Comparison of ENCODE assay signal across 7 cellular contexts in the genomic region with DNA sequence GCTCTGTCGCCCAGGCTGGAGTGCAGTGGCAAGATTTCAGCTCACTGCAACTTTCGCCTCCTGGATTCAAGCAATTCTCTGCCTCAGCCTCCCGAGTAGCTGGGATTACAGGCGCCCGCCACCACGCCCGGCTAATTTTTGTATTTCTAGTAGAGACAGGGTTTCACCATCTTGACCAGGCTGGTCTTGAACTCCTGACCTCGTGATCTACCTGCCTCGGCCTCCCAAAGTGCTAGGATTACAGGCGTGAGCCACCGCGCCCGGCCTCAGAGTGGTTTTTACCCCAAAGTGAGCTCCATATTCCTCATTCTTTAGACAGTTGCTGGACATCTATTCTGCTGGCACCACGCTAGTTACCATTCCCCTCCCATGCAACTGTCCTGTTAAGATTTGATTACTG. TPM values are rescaled to one million over a fixed set of nuclear protein-coding genes. Genes with fewer than 3 reads are reported as not detected.
DNase-seq lines count a peak whose midpoint lies in the region; ATAC-seq, FAIRE-seq and TF ChIP-seq lines count a peak whose summit lies in the region.
"Not testable (repeated sequence)": the region's sequence is repeated elsewhere in the genome, so short reads cannot be mapped to it uniquely, and the experiment has no call there.

No MANE protein-coding gene starts in this region.

- CTCF ChIA-PET in Caco-2 (lab: Charles Lee); HepG2 (lab: Yijun Ruan, JAX; ENCODE audit: low intra/inter-chr PET ratio, low total read pairs): not testable (repeated sequence)

- H3K9me3 ChIP-seq in Caco-2; T-helper 17 cell (ENCODE audit: control insufficient read depth, low read length, poor library complexity, severe bottlenecking); hepatocyte (ENCODE audit: low read depth); HepG2 (ENCODE audit: low read length); neuron (ENCODE audit: low read length): not testable (repeated sequence)

- not testable (repeated sequence) for H3K27me3 Mint-ChIP-seq in Caco-2 (ENCODE audit: insufficient read depth, unreplicated experiment); brain
- peaks cover 43% of the 10 kb centered on the region for H3K27me3 Mint-ChIP-seq in T-helper 17 cell
- peaks cover 29 to 54% (median 47%) of the 10 kb centered on the region in 5 donors for H3K27me3 Mint-ChIP-seq in naive thymus-derived CD8-positive, alpha-beta T cell

- not testable (repeated sequence) for H3K27me3 ChIP-seq in Caco-2 (replicated peaks; ENCODE audit: control insufficient read depth, insufficient read depth, low read length); hepatocyte; neuron (ENCODE audit: insufficient read depth, low read length)
- H3K27me3 ChIP-seq in HepG2 (ENCODE audit: control insufficient read depth in 1 of 2, insufficient read depth in 2 of 2, low read length in 2 of 2): peaks cover 0 to 18% of the 10 kb centered on the region in 2 experiments; a peak in 2 of 5 replicates

- H3K27ac ChIP-seq in hepatocyte; HepG2 (ENCODE audit: extremely low read length, insufficient read depth, low read length): not testable (repeated sequence)

- not testable (repeated sequence) for H3K9me2 ChIP-seq in hepatocyte (replicated peaks; ENCODE audit: insufficient read depth)

- H3K79me2 ChIP-seq in hepatocyte: peaks cover 28% of the 10 kb centered on the region
- not testable (repeated sequence) for H3K79me2 ChIP-seq in HepG2 (ENCODE audit: insufficient read depth, low read length)

- TF ChIP-seq CTCF in Caco-2 (IDR thresholded peaks at IDR 0.05; ENCODE audit: insufficient read depth in 1 of 2, low read depth in 1 of 2, low read length in 1 of 2, severe bottlenecking in 1 of 2, unreplicated experiment in 1 of 2); brain (conservative IDR thresholded peaks at IDR 0.05); hepatocyte (IDR thresholded peaks at IDR 0.05; ENCODE audit: poor library complexity); HepG2 (CRISPR knock-in tag; IDR thresholded peaks at IDR 0.05): not testable (repeated sequence)

- WGBS in hepatocyte (ENCODE audit: low lambda C conversion rate, missing lambda C conversion rate): 94% methylated on average over 14 of the region's 14 CpGs
- WGBS in HepG2 (ENCODE audit: low lambda C conversion rate): 89% methylated on average over 14 of the region's 14 CpGs

- not testable (repeated sequence) for DNase-seq in Caco-2; T-helper 17 cell; hepatocyte (ENCODE audit: low spot score); HepG2 (ENCODE audit: low spot score); naive thymus-derived CD8-positive, alpha-beta T cell

- not testable (repeated sequence) for H2AFZ ChIP-seq in hepatocyte; HepG2 (ENCODE audit: low read length)
- peak overlapping the region; percentile 96 for H2AFZ ChIP-seq in neuron (ENCODE audit: low read depth, low read length)

- intact Hi-C loops in Caco-2 (cut with micrococcal nuclease; ENCODE audit: unreplicated experiment): loop anchor here (10.0 kb wide), 1 partner anchor 73 kb away; no protein-coding TSS in a partner anchor
- intact Hi-C loops in HepG2 (cut with micrococcal nuclease; ENCODE audit: unreplicated experiment): loop anchor here (5.0 kb wide), 1 partner anchor 61 kb away; no protein-coding TSS in a partner anchor

- H4K20me1 ChIP-seq in hepatocyte (ENCODE audit: insufficient read depth, poor library complexity, severe bottlenecking); HepG2 (ENCODE audit: insufficient read depth, low read length): not testable (repeated sequence)

- POLR2A ChIA-PET in Caco-2 (lab: Charles Lee); HepG2 (lab: Yijun Ruan, JAX): not testable (repeated sequence)
- POLR2A ChIA-PET in naive thymus-derived CD8-positive, alpha-beta T cell (lab: Charles Lee): interaction anchor here (0.7 kb wide), 1 partner anchor 18 kb away, joined by 3 read pairs; no protein-coding TSS in a partner anchor

- H3K4me3 Mint-ChIP-seq in Caco-2 (ENCODE audit: unreplicated experiment) (peak overlapping the region; percentile 86), T-helper 17 cell (peak overlapping the region; percentile 88), brain (peak overlapping the region; percentile 91 to 96 (median 92))
- H3K4me3 Mint-ChIP-seq in naive thymus-derived CD8-positive, alpha-beta T cell: peak overlapping the region in 6 of 10 donors; percentile 45 to 86 (median 74)

- in situ Hi-C loops in HepG2 (cut with HindIII; ENCODE audit: extremely low pct_ligation_motif_present, low pct_unique_long_range_greater_than_20kb): loop anchor here (5.0 kb wide), 1 partner anchor 36 kb away; no protein-coding TSS in a partner anchor

- not testable (repeated sequence) for H3K9me3 Mint-ChIP-seq in Caco-2 (ENCODE audit: unreplicated experiment); brain; naive thymus-derived CD8-positive, alpha-beta T cell

- BruUV-seq in Caco-2 (replicated peaks; lab: Mats Ljungman, UMichigan); HepG2 (replicated peaks; lab: Mats Ljungman, UMichigan): not testable (repeated sequence)

- not testable (repeated sequence) for H3K27ac Mint-ChIP-seq in Caco-2 (ENCODE audit: unreplicated experiment); T-helper 17 cell; naive thymus-derived CD8-positive, alpha-beta T cell
- H3K27ac Mint-ChIP-seq in brain: peak overlapping the region; percentile 91 to 98 (median 96)

- FAIRE-seq in HepG2 (lab: Jason Lieb, UNC): not testable (repeated sequence)

- H3K4me1 Mint-ChIP-seq in Caco-2 (ENCODE audit: low read depth, unreplicated experiment); T-helper 17 cell: not testable (repeated sequence)
- H3K4me1 Mint-ChIP-seq in brain: peaks cover 50% of the 10 kb centered on the region
- peaks cover 7 to 13% (median 9%) of the 10 kb centered on the region in 4 donors for H3K4me1 Mint-ChIP-seq in naive thymus-derived CD8-positive, alpha-beta T cell

- ATAC-seq in T-helper 17 cell; HepG2; naive thymus-derived CD8-positive, alpha-beta T cell: not testable (repeated sequence)

- H3K4me2 ChIP-seq in hepatocyte (peak overlapping the region; percentile 94), HepG2 (ENCODE audit: low read depth, low read length) (peak overlapping the region; percentile 85; the same call in 1 of the 2 replicates)

- not testable (repeated sequence) for H3K4me1 ChIP-seq in Caco-2; hepatocyte (ENCODE audit: insufficient read depth)
- H3K4me1 ChIP-seq in HepG2 (ENCODE audit: insufficient read depth, low read length): peaks cover 31% of the 10 kb centered on the region
- H3K4me1 ChIP-seq in neuron (ENCODE audit: insufficient read depth, low read length): peaks cover 16% of the 10 kb centered on the region

- not testable (repeated sequence) for TF ChIP-seq RAD21 in HepG2 (CRISPR knock-in tag; IDR thresholded peaks at IDR 0.05)

- H3K4me3 ChIP-seq in Caco-2 (ENCODE audit: low read depth, low read length); hepatocyte; HepG2 (replicated peaks in 1 of 3; ENCODE audit: insufficient read depth in 1 of 3, low read depth in 2 of 3, low read length in 3 of 3); neuron (ENCODE audit: low read length): not testable (repeated sequence)

- TF ChIP-seq POLR2A in HepG2 (IDR thresholded peaks at IDR 0.05; ENCODE audit: insufficient read depth in 1 of 2, low read depth in 2 of 2, low read length in 2 of 2): not testable (repeated sequence)

- not testable (repeated sequence) for H3K9ac ChIP-seq in HepG2 (ENCODE audit: insufficient read depth, low read depth, low read length)

- H3K36me3 ChIP-seq in Caco-2 (ENCODE audit: control insufficient read depth, insufficient read depth, low read length); hepatocyte (replicated peaks; ENCODE audit: insufficient read depth, low read depth); HepG2 (replicated peaks in 1 of 2; ENCODE audit: control insufficient read depth in 1 of 2, insufficient read depth in 2 of 2, low read length in 2 of 2); neuron (ENCODE audit: insufficient read depth, low read length): not testable (repeated sequence)

- H3K36me3 Mint-ChIP-seq in Caco-2 (ENCODE audit: insufficient read depth, unreplicated experiment); T-helper 17 cell (ENCODE audit: low read depth); brain; naive thymus-derived CD8-positive, alpha-beta T cell: not testable (repeated sequence)

- TF ChIP-seq EP300 in HepG2 (IDR thresholded peaks at IDR 0.05; ENCODE audit: low read depth in 2 of 2, low read length in 2 of 2); HepG2 (CRISPR knock-in tag; IDR thresholded peaks at IDR 0.05; ENCODE audit: borderline replicate concordance): not testable (repeated sequence)

RNA-seq across cellular contexts. Expression of gene HUNK, which starts 1.4 kb away (rescaled TPM):
- total RNA-seq in Caco-2 (2022) (4.8 and 7.5 TPM in 2 replicates), T-helper 17 cell (1 to 10 TPM in 1 of 2 donors, under 1 TPM in 1; 0.81 to 1.3 TPM), hepatocyte (4.4 and 7.1 TPM in 2 replicates), HepG2 (2016; rRNA removed; fragmentation: Illumina TruSeq; extraction: Trizol) (1.9 and 2.5 TPM in 2 replicates)
- polyA plus RNA-seq in brain (ENCODE audit: insufficient read depth, low read depth, low replicate concordance) (10.6 TPM), hepatocyte (7.3 and 10.8 TPM in 2 replicates), HepG2 (2011; rRNA removed) (0.98 and 1.8 TPM in 2 replicates)
- 0.53 and 1.1 TPM in 2 replicates for total RNA-seq in HepG2 (2016; cell fraction: cytosol; rRNA removed; fragmentation: Illumina TruSeq; extraction: Trizol; ENCODE audit: low read depth)
- 2.4 and 3.2 TPM in 2 replicates for total RNA-seq in HepG2 (2016; cell fraction: insoluble cytoplasmic fraction; rRNA removed; fragmentation: Illumina TruSeq; extraction: Trizol)
- 1.1 and 2.0 TPM in 2 replicates for total RNA-seq in HepG2 (2016; cell fraction: membrane; rRNA removed; fragmentation: Illumina TruSeq; extraction: Trizol)
- 2.6 and 2.9 TPM in 2 replicates for total RNA-seq in HepG2 (2016; cell fraction: nucleus; rRNA removed; fragmentation: Illumina TruSeq; extraction: Trizol)
- 0.74 and 0.87 TPM in 2 replicates for polyA plus RNA-seq in HepG2 (2011; cell fraction: cytosol; rRNA removed)
- 0.92 and 1.2 TPM in 2 replicates for polyA plus RNA-seq in HepG2 (2011; cell fraction: nucleus; rRNA removed)
- polyA plus RNA-seq in HepG2 (2012): 1.2 and 2.5 TPM in 2 replicates
- 0.14 and 0.16 TPM in 2 replicates for polyA plus RNA-seq in HepG2 (2016; cell fraction: cytosol; fragmentation: Illumina TruSeq; extraction: Trizol; ENCODE audit: low read depth)
- polyA plus RNA-seq in HepG2 (2016; cell fraction: insoluble cytoplasmic fraction; fragmentation: Illumina TruSeq; extraction: Trizol; ENCODE audit: low read depth): 2.5 and 2.9 TPM in 2 replicates
- polyA plus RNA-seq in HepG2 (2016; cell fraction: membrane; fragmentation: Illumina TruSeq; extraction: Trizol; ENCODE audit: low read depth): 0.32 and 0.48 TPM in 2 replicates
- 3.0 and 3.4 TPM in 2 replicates for polyA plus RNA-seq in HepG2 (2016; cell fraction: nucleus; fragmentation: Illumina TruSeq; extraction: Trizol; ENCODE audit: insufficient read depth, low read depth)
- polyA minus RNA-seq in HepG2 (2011; rRNA and poly(A)+ RNA removed; ENCODE audit: low replicate concordance): 0.02 and 2.8 TPM in 2 replicates
- polyA minus RNA-seq in HepG2 (2011; cell fraction: cytosol; rRNA and poly(A)+ RNA removed): 0.99 and 1.5 TPM in 2 replicates
- polyA minus RNA-seq in HepG2 (2011; cell fraction: nucleus; rRNA and poly(A)+ RNA removed): 2.0 and 4.5 TPM in 2 replicates
- total RNA-seq in naive thymus-derived CD8-positive, alpha-beta T cell: under 1 TPM; 0.23 to 0.74 TPM
- polyA plus RNA-seq in naive thymus-derived CD8-positive, alpha-beta T cell: under 1 TPM in 1 of 3 donors, not detected in 2; 0.05 TPM
